In the genomic region with DNA sequence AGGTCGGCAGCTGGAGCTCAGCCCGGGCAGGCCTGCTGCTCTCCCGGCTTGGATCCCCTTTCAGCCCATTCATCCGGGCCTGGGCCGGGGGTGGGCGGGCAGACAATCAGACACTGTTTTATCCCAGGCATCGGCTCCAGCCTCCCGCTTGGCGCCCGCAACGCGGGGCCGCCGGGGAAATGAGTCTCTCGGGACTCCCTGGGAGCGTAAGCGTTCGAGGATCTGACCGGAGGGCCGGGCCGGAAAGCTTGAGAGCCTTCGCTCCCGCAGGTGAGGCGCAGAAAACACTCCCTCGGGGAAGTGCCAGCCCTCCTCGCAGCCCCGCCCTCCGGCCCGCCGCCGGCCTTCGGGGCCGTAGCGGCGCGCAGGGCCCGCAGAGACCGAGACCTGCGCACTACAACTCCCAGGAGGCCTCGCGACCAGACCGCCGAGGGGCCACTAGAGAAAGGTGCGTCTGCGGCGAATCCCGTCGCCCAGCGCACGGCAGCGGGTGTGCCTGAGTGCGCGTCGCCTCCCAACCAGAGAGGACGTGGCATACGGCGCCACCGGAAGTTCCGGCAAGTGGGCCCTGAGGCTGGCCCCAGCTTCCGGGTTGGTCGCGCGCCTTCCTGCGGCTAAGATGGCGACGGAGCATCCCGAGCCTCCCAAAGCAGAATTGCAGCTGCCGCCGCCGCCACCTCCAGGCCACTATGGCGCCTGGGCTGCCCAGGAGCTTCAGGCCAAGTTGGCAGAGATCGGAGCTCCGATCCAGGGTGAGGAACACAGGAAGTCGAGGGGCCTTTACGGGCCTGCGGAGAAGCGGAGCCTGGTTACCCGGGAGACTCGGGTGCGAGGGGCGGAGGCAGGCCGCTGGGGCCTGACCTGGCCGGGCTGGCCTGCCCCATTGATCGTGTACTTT, we compare ENCODE assay signal across 1 cellular context.
TF ChIP-seq lines count a peak whose summit lies in the region.

A gene with protein sequence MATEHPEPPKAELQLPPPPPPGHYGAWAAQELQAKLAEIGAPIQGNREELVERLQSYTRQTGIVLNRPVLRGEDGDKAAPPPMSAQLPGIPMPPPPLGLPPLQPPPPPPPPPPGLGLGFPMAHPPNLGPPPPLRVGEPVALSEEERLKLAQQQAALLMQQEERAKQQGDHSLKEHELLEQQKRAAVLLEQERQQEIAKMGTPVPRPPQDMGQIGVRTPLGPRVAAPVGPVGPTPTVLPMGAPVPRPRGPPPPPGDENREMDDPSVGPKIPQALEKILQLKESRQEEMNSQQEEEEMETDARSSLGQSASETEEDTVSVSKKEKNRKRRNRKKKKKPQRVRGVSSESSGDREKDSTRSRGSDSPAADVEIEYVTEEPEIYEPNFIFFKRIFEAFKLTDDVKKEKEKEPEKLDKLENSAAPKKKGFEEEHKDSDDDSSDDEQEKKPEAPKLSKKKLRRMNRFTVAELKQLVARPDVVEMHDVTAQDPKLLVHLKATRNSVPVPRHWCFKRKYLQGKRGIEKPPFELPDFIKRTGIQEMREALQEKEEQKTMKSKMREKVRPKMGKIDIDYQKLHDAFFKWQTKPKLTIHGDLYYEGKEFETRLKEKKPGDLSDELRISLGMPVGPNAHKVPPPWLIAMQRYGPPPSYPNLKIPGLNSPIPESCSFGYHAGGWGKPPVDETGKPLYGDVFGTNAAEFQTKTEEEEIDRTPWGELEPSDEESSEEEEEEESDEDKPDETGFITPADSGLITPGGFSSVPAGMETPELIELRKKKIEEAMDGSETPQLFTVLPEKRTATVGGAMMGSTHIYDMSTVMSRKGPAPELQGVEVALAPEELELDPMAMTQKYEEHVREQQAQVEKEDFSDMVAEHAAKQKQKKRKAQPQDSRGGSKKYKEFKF (plus strand): TSS at position 599 of the 898 bp plus-strand sequence. CDS start 21 bp downstream, at position 620.

TF ChIP-seq in HepG2, 621 proteins besides CTCF, POLR2A, EP300 and RAD21 (continued from another document and continues in another):
- TF ChIP-seq, protein P1, sequence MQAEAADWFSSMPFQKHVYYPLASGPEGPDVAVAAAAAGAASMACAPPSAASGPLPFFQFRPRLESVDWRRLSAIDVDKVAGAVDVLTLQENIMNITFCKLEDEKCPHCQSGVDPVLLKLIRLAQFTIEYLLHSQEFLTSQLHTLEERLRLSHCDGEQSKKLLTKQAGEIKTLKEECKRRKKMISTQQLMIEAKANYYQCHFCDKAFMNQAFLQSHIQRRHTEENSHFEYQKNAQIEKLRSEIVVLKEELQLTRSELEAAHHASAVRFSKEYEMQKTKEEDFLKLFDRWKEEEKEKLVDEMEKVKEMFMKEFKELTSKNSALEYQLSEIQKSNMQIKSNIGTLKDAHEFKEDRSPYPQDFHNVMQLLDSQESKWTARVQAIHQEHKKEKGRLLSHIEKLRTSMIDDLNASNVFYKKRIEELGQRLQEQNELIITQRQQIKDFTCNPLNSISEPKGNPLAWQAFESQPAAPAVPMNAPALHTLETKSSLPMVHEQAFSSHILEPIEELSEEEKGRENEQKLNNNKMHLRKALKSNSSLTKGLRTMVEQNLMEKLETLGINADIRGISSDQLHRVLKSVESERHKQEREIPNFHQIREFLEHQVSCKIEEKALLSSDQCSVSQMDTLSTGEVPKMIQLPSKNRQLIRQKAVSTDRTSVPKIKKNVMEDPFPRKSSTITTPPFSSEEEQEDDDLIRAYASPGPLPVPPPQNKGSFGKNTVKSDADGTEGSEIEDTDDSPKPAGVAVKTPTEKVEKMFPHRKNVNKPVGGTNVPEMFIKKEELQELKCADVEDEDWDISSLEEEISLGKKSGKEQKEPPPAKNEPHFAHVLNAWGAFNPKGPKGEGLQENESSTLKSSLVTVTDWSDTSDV (CRISPR knock-in tag; IDR thresholded peaks at IDR 0.05): no peak
- TF ChIP-seq MBNL3 (CRISPR knock-in tag; conservative IDR thresholded peaks at IDR 0.05) (no peak), GATAD1 (CRISPR knock-in tag; IDR thresholded peaks at IDR 0.05) (peak; percentile 96), SCMH1 (CRISPR knock-in tag; IDR thresholded peaks at IDR 0.05; ENCODE audit: borderline replicate concordance) (no peak), ZNF30 (CRISPR knock-in tag; IDR thresholded peaks at IDR 0.05) (no peak), ZMAT3 (CRISPR knock-in tag; conservative IDR thresholded peaks at IDR 0.05) (peak; percentile 68), SRY (CRISPR knock-in tag; IDR thresholded peaks at IDR 0.05) (no peak; the same call in 1 of the 2 replicates), TAF15 (IDR thresholded peaks at IDR 0.05; ENCODE audit: low read depth, low read length, poor library complexity, severe bottlenecking) (peak; percentile 84), ZNF382 (CRISPR knock-in tag; IDR thresholded peaks at IDR 0.05; ENCODE audit: borderline replicate concordance) (no peak), FOXK2 (IDR thresholded peaks at IDR 0.05) (no peak), SALL2 (CRISPR knock-in tag; IDR thresholded peaks at IDR 0.05) (peak; percentile 89), FLYWCH1 (CRISPR knock-in tag; IDR thresholded peaks at IDR 0.05) (no peak), ZNF746 (CRISPR knock-in tag; IDR thresholded peaks at IDR 0.05) (no peak), SALL1 (CRISPR knock-in tag; IDR thresholded peaks at IDR 0.05) (peak; percentile 76; the same call in 1 of the 2 replicates), ZKSCAN1 (IDR thresholded peaks at IDR 0.05; ENCODE audit: low read length) (no peak), ZFY (CRISPR knock-in tag; IDR thresholded peaks at IDR 0.05) (peak; percentile 98), SSRP1 (CRISPR knock-in tag; IDR thresholded peaks at IDR 0.05) (no peak), RFX3 (CRISPR knock-in tag; IDR thresholded peaks at IDR 0.05) (0 out of 2 replicates have a peak, but pooled peaks have one; percentile 21)
- TF ChIP-seq, protein P2, sequence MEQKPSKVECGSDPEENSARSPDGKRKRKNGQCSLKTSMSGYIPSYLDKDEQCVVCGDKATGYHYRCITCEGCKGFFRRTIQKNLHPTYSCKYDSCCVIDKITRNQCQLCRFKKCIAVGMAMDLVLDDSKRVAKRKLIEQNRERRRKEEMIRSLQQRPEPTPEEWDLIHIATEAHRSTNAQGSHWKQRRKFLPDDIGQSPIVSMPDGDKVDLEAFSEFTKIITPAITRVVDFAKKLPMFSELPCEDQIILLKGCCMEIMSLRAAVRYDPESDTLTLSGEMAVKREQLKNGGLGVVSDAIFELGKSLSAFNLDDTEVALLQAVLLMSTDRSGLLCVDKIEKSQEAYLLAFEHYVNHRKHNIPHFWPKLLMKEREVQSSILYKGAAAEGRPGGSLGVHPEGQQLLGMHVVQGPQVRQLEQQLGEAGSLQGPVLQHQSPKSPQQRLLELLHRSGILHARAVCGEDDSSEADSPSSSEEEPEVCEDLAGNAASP (CRISPR knock-in tag; IDR thresholded peaks at IDR 0.05; ENCODE audit: borderline replicate concordance): 0 out of 2 replicates have a peak, but pooled peaks have one; percentile 45
- TF ChIP-seq, protein P3, sequence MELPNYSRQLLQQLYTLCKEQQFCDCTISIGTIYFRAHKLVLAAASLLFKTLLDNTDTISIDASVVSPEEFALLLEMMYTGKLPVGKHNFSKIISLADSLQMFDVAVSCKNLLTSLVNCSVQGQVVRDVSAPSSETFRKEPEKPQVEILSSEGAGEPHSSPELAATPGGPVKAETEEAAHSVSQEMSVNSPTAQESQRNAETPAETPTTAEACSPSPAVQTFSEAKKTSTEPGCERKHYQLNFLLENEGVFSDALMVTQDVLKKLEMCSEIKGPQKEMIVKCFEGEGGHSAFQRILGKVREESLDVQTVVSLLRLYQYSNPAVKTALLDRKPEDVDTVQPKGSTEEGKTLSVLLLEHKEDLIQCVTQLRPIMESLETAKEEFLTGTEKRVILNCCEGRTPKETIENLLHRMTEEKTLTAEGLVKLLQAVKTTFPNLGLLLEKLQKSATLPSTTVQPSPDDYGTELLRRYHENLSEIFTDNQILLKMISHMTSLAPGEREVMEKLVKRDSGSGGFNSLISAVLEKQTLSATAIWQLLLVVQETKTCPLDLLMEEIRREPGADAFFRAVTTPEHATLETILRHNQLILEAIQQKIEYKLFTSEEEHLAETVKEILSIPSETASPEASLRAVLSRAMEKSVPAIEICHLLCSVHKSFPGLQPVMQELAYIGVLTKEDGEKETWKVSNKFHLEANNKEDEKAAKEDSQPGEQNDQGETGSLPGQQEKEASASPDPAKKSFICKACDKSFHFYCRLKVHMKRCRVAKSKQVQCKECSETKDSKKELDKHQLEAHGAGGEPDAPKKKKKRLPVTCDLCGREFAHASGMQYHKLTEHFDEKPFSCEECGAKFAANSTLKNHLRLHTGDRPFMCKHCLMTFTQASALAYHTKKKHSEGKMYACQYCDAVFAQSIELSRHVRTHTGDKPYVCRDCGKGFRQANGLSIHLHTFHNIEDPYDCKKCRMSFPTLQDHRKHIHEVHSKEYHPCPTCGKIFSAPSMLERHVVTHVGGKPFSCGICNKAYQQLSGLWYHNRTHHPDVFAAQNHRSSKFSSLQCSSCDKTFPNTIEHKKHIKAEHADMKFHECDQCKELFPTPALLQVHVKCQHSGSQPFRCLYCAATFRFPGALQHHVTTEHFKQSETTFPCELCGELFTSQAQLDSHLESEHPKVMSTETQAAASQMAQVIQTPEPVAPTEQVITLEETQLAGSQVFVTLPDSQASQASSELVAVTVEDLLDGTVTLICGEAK (IDR thresholded peaks at IDR 0.05): peak; percentile 86
- TF ChIP-seq, protein P3 (CRISPR knock-in tag; IDR thresholded peaks at IDR 0.05): peak; percentile 60
- TF ChIP-seq, protein P4, sequence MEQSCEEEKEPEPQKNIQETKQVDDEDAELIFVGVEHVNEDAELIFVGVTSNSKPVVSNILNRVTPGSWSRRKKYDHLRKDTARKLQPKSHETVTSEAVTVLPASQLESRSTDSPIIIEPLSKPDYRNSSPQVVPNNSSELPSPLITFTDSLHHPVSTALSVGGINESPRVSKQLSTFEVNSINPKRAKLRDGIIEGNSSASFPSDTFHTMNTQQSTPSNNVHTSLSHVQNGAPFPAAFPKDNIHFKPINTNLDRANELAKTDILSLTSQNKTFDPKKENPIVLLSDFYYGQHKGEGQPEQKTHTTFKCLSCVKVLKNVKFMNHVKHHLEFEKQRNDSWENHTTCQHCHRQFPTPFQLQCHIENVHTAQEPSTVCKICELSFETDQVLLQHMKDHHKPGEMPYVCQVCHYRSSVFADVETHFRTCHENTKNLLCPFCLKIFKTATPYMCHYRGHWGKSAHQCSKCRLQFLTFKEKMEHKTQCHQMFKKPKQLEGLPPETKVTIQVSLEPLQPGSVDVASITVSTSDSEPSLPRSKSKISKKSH (CRISPR knock-in tag; IDR thresholded peaks at IDR 0.05; ENCODE audit: borderline replicate concordance): peak; percentile 79; the same call in 1 of the 2 replicates
- TF ChIP-seq, protein P5, sequence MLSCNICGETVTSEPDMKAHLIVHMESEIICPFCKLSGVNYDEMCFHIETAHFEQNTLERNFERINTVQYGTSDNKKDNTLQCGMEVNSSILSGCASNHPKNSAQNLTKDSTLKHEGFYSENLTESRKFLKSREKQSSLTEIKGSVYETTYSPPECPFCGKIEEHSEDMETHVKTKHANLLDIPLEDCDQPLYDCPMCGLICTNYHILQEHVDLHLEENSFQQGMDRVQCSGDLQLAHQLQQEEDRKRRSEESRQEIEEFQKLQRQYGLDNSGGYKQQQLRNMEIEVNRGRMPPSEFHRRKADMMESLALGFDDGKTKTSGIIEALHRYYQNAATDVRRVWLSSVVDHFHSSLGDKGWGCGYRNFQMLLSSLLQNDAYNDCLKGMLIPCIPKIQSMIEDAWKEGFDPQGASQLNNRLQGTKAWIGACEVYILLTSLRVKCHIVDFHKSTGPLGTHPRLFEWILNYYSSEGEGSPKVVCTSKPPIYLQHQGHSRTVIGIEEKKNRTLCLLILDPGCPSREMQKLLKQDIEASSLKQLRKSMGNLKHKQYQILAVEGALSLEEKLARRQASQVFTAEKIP (CRISPR knock-in tag; IDR thresholded peaks at IDR 0.05; ENCODE audit: borderline replicate concordance): no peak
- TF ChIP-seq, protein P6, sequence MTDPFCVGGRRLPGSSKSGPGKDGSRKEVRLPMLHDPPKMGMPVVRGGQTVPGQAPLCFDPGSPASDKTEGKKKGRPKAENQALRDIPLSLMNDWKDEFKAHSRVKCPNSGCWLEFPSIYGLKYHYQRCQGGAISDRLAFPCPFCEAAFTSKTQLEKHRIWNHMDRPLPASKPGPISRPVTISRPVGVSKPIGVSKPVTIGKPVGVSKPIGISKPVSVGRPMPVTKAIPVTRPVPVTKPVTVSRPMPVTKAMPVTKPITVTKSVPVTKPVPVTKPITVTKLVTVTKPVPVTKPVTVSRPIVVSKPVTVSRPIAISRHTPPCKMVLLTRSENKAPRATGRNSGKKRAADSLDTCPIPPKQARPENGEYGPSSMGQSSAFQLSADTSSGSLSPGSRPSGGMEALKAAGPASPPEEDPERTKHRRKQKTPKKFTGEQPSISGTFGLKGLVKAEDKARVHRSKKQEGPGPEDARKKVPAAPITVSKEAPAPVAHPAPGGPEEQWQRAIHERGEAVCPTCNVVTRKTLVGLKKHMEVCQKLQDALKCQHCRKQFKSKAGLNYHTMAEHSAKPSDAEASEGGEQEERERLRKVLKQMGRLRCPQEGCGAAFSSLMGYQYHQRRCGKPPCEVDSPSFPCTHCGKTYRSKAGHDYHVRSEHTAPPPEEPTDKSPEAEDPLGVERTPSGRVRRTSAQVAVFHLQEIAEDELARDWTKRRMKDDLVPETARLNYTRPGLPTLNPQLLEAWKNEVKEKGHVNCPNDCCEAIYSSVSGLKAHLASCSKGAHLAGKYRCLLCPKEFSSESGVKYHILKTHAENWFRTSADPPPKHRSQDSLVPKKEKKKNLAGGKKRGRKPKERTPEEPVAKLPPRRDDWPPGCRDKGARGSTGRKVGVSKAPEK (CRISPR knock-in tag; IDR thresholded peaks at IDR 0.05; ENCODE audit: borderline replicate concordance): no peak
